35 cellular contexts compared by ENCODE assay signal in genomic region chr3:54132685-54133084, GRCh38. TPM values are rescaled to one million over a fixed set of nuclear protein-coding genes. Genes with fewer than 3 reads are reported as not detected.
"Had no signal": no experiment of that assay in that cellular context is flagged by ENCODE, and none has a peak within 500 bp of the region (broad histone marks: within the 10 kb centered on the region; RNA-seq: fewer than 3 reads in every experiment).

No MANE protein-coding gene starts in this region.

- H3K9me3 ChIP-seq: adrenal gland, body of pancreas, breast epithelium had no signal

- DNase-seq: activated B cell treated with CpG ODN at 0.5 μM for 24 hours; activated CD4-positive, alpha-beta memory T cell treated with anti-CD3 and anti-CD28 coated beads for 36 hours; activated CD4-positive, alpha-beta T cell treated with anti-CD3 and anti-CD28 coated beads for 4 hours; activated CD4-positive, alpha-beta T cell treated with anti-CD3 and anti-CD28 coated beads, Interleukin-2, amount 10 ng/mL, durations not matched to agents 24 days and 14 days; activated CD4-positive, alpha-beta T cell treated with anti-CD3 and anti-CD28 coated beads, Interleukin-2, amount 50 U/mL, for 1 hour; activated CD4-positive, alpha-beta T cell treated with anti-CD3 and anti-CD28 coated beads, Interleukin-2, amount 50 U/mL, for 4 hours; activated CD4-positive, CD25-positive, alpha-beta regulatory T cell treated with anti-CD3 and anti-CD28 coated beads, Interleukin-2, amount 50 U/mL, for 72 hours; activated CD8-positive, alpha-beta memory T cell treated with anti-CD3 and anti-CD28 coated beads, Interleukin-2, amount 50 U/mL, for 4 hours; activated CD8-positive, alpha-beta T cell treated with anti-CD3 and anti-CD28 coated beads for 36 hours; activated effector memory CD4-positive, alpha-beta T cell treated with anti-CD3 and anti-CD28 coated beads, Interleukin-2, amount 50 U/mL, for 16 hours; activated gamma-delta T cell treated with Interleukin-2 at 50 U/mL for 16 hours; activated naive CD4-positive, alpha-beta T cell; activated naive CD4-positive, alpha-beta T cell treated with anti-CD3 and anti-CD28 coated beads for 36 hours; activated naive CD4-positive, alpha-beta T cell treated with anti-CD3 and anti-CD28 coated beads, Interleukin-2, amount 50 U/mL, for 16 hours; activated naive CD8-positive, alpha-beta T cell treated with anti-CD3 and anti-CD28 coated beads for 36 hours; activated T-cell treated with anti-CD3 and anti-CD28 coated beads for 4 hours; activated T-cell treated with anti-CD3 and anti-CD28 coated beads, Interleukin-2, amount 50 U/mL, for 1 hour; activated T-cell treated with anti-CD3 and anti-CD28 coated beads, Interleukin-2, amount 50 U/mL, for 4 hours; activated T-cell treated with anti-CD3 and anti-CD28 coated beads, Interleukin-2, amount 50 U/mL, for 72 hours; adrenal gland; amniotic stem cell; aorta; body of pancreas; brain microvascular endothelial cell; central memory CD4-positive, alpha-beta T cell; T-helper 2 cell; T-helper 9 cell had no signal

- H3K36me3 ChIP-seq: adrenal gland, brain microvascular endothelial cell, breast epithelium had no signal

- H3K4me1 ChIP-seq: adrenal gland, body of pancreas, breast epithelium had no signal

- H3K27ac ChIP-seq: adrenal gland, body of pancreas, brain microvascular endothelial cell, breast epithelium, VCaP had no signal

- H3K27me3 ChIP-seq: adrenal gland, body of pancreas, brain microvascular endothelial cell, breast epithelium had no signal

- H3K4me3 ChIP-seq: adrenal gland, body of pancreas, breast epithelium had no signal

- FAIRE-seq: astrocyte, TTC549 had no signal

- ATAC-seq: activated CD8-positive, alpha-beta T cell treated with anti-CD3 and anti-CD28 coated beads for 36 hours; activated naive CD4-positive, alpha-beta T cell treated with anti-CD3 and anti-CD28 coated beads, Interleukin-2, amount 50 U/mL, for 72 hours; activated T-cell treated with anti-CD3 and anti-CD28 coated beads, Interleukin-2, amount 50 U/mL, for 4 hours; activated T-cell treated with anti-CD3 and anti-CD28 coated beads, Interleukin-2, amount 50 U/mL, for 72 hours; activated T-helper 17 cell treated with anti-CD3 and anti-CD28 coated beads, Interleukin-2, amount 50 U/mL, for 72 hours; body of pancreas had no signal

RNA-seq across cellular contexts. Expression of gene CACNA2D3, which starts 10.3 kb away (rescaled TPM):
- total RNA-seq: activated B cell treated with CpG ODN at 0.5 μM for 24 hours; activated CD4-positive, alpha-beta memory T cell treated with anti-CD3 and anti-CD28 coated beads for 36 hours; activated CD4-positive, alpha-beta T cell treated with anti-CD3 and anti-CD28 coated beads, Interleukin-2, amount 10 ng/mL, durations not matched to agents 24 days and 14 days; activated CD8-positive, alpha-beta memory T cell treated with anti-CD3 and anti-CD28 coated beads for 36 hours; activated CD8-positive, alpha-beta T cell treated with anti-CD3 and anti-CD28 coated beads for 36 hours; activated naive CD4-positive, alpha-beta T cell treated with anti-CD3 and anti-CD28 coated beads for 36 hours; activated naive CD4-positive, alpha-beta T cell treated with anti-CD3 and anti-CD28 coated beads, Interleukin-2, amount 50 U/mL, for 72 hours; activated naive CD8-positive, alpha-beta T cell treated with anti-CD3 and anti-CD28 coated beads for 36 hours; activated T-cell treated with anti-CD3 and anti-CD28 coated beads, Interleukin-2, amount 50 U/mL, for 4 hours; activated T-cell treated with anti-CD3 and anti-CD28 coated beads, Interleukin-2, amount 50 U/mL, for 72 hours; activated T-helper 1 cell treated with anti-CD3 and anti-CD28 coated beads, Interleukin-12 subunit alpha, Interleukin-12 subunit beta, Interleukin-2, Interleukin-4 antibody, amounts not matched to agents 30 ng/mL and 10 ng/mL and 1 ng/mL, durations not matched to agents 14 hours and 24 hours and 36 hours; activated T-helper 17 cell treated with anti-CD3 and anti-CD28 coated beads, Interleukin-2, amount 50 U/mL, for 72 hours; body of pancreas had no signal
